8 cellular contexts compared by ENCODE assay signal in the genomic region with DNA sequence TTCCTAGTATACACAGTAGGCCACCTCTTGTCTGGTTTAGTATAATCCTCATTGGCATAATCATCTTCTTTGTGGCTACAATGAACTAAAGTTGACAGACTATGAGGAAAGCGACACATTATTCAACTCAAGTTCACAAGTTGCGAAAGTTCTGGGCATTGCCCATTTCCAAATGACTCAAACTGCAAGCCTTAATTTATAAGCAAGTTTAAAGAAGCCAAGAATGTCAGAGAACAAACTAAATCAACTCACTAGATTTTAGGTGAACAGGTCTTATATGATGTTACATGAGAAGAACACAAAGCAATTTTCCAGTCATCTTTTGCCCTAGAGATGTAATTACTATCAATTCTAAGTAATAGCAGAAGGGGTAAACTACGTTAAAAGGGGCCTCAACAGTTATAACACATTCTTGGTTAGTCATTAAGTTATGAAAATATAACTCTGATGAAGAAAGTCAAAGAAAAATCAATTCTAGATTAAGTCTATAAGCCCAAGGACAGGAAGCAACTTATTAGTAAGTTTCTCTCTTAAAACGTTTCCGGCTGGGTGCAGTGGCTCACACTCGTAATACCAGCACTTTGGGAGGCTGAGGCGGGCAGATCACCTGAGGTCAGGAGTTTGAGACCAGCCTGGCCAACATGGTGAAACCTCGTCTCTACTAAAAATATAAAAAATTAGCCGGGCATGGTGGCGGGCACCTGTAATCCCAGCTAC. TPM values are rescaled to one million over a fixed set of nuclear protein-coding genes. Genes with fewer than 3 reads are reported as not detected.
DNase-seq lines count a peak whose midpoint lies in the region; ATAC-seq and TF ChIP-seq lines count a peak whose summit lies in the region.

No MANE protein-coding gene starts in this region.

- BruUV-seq in OCI-LY7 (replicated peaks; lab: Mats Ljungman, UMichigan) = no TSS peak

- TF ChIP-seq POLR2A in GM18505 (IDR thresholded peaks at IDR 0.05; ENCODE audit: borderline replicate concordance, extremely low read depth, insufficient read depth, insufficient read length) = no peak

- POLR2A ChIA-PET in OCI-LY7 (lab: Charles Lee) = no interaction called here

- no peak overlapping the region for H2AFZ ChIP-seq in OCI-LY7 (ENCODE audit: low read length)

- DNase-seq in A172 (ENCODE audit: low spot score) (peak; percentile 44), RPMI7951 (ENCODE audit: low read depth) (peak; percentile 48), fibroblast of mammary gland (ENCODE audit: low read depth) (peak; percentile 80), dedifferentiated amniotic fluid mesenchymal stem cell (ENCODE audit: extremely low spot score) (no peak), OCI-LY7 (ENCODE audit: low spot score) (no peak)

- peak; percentile 48 for ATAC-seq in GM19397 (IDR thresholded peaks at IDR 0.05; ENCODE audit: unreplicated experiment)
- ATAC-seq in GM18505 (IDR thresholded peaks at IDR 0.05; ENCODE audit: unreplicated experiment) = no peak
- ATAC-seq in GM19023 (IDR thresholded peaks at IDR 0.05; ENCODE audit: unreplicated experiment) = no peak

- CTCF ChIA-PET in OCI-LY7 (lab: Charles Lee; ENCODE audit: unreplicated experiment) = no interaction called here

- no peak overlapping the region for H3K4me3 ChIP-seq in fibroblast of mammary gland (ENCODE audit: control insufficient read depth, low read depth, low read length)
- H3K4me3 ChIP-seq in OCI-LY7 (ENCODE audit: low read depth, low read length, poor library complexity, severe bottlenecking) = no peak overlapping the region

- peaks cover 99% of the 10 kb centered on the region for H3K79me2 ChIP-seq in OCI-LY7 (ENCODE audit: insufficient read depth, low read depth, low read length)

- H3K27ac ChIP-seq in OCI-LY7 (ENCODE audit: low read depth, low read length, poor library complexity, severe bottlenecking) = no peak overlapping the region

- no peaks in the 10 kb centered on the region for H3K9me2 ChIP-seq in OCI-LY7 (ENCODE audit: insufficient read depth, low read length)

- no peaks in the 10 kb centered on the region for H3K9me3 ChIP-seq in OCI-LY7 (ENCODE audit: low read length)

- H3K36me3 ChIP-seq in OCI-LY7 (ENCODE audit: insufficient read depth, low read length) = peaks cover 9% of the 10 kb centered on the region; the same call in 1 of the 2 replicates

- no peak overlapping the region for H3K4me2 ChIP-seq in OCI-LY7 (ENCODE audit: low read length)

- peaks cover 49% of the 10 kb centered on the region for H4K20me1 ChIP-seq in OCI-LY7 (ENCODE audit: insufficient read depth, low read length)

- TF ChIP-seq CTCF in fibroblast of mammary gland (conservative IDR thresholded peaks at IDR 0.05; ENCODE audit: control insufficient read depth, insufficient read depth, low read depth, low read length) = no peak
- no peak for TF ChIP-seq CTCF in OCI-LY7 (conservative IDR thresholded peaks at IDR 0.05; ENCODE audit: low read length)

- intact Hi-C loops in OCI-LY7 (cut with micrococcal nuclease; ENCODE audit: unreplicated experiment) = no loop called here

- peaks cover 19% of the 10 kb centered on the region for H3K4me1 ChIP-seq in OCI-LY7 (ENCODE audit: insufficient read depth, low read length, poor library complexity, severe bottlenecking)

RNA-seq across cellular contexts. Expression of a gene that starts 21.5 kb away (rescaled TPM):
- 182 and 196 TPM in 2 replicates for total RNA-seq in A172 (2014; rRNA removed; shearing (Covaris generic))
- 154 and 211 TPM in 2 replicates for total RNA-seq in RPMI7951 (2014; rRNA removed; shearing (Covaris generic))
- total RNA-seq in OCI-LY7 (2014; rRNA removed; shearing (Covaris generic)) = 77.9 and 84.3 TPM in 2 replicates
- total RNA-seq in OCI-LY7 (2022) = 108 and 110 TPM in 2 replicates

Comparison
In these comparisons a context has a peak if more than half of its experiments do, and no peak if none do; other contexts are left out.
1. DNase-seq: peak in A172 (single experiment), RPMI7951 (single experiment) and fibroblast of mammary gland (single experiment); none in dedifferentiated amniotic fluid mesenchymal stem cell (single experiment) and OCI-LY7 (single experiment).